Comparison of ENCODE assay signal across 1 cellular context in the genomic region with DNA sequence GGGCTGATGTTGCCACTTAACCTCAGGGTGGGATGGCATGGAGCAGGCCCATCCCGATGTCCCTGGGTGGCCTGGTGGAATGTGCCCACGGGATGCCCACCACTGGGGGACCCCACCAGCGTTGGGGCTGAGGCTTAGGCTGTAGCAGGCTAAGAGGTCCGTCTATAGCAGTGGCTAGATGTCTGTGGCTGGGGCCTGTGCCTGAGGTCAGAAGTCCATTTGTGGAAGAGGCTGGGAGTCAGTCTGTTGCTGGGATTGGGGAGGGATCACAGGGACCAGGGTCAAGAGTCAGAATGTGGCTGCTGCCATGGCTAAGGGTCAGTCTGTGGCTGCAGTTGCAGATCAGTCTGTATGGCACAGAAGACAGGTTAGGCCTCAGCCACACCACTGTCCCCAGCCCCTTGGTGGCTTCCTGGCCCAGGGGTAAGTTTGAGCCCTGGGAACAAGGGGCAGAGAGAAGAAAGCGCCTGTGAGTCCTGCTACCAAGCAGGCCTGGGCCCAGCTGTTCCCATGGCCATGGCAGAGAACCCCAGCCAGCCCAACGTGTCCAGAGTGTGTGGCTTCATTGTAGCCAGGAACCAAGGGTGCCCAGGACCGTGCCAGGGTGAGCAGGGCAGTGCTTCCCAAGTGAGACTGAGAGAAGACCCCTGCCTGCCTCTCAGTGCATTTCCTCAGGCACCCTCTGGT.
TF ChIP-seq lines count a peak whose summit lies in the region.

No MANE protein-coding gene starts in this region.

TF ChIP-seq in liver, 16 proteins besides CTCF, POLR2A, EP300 and RAD21 (continued from another document):
- TF ChIP-seq, protein P1, sequence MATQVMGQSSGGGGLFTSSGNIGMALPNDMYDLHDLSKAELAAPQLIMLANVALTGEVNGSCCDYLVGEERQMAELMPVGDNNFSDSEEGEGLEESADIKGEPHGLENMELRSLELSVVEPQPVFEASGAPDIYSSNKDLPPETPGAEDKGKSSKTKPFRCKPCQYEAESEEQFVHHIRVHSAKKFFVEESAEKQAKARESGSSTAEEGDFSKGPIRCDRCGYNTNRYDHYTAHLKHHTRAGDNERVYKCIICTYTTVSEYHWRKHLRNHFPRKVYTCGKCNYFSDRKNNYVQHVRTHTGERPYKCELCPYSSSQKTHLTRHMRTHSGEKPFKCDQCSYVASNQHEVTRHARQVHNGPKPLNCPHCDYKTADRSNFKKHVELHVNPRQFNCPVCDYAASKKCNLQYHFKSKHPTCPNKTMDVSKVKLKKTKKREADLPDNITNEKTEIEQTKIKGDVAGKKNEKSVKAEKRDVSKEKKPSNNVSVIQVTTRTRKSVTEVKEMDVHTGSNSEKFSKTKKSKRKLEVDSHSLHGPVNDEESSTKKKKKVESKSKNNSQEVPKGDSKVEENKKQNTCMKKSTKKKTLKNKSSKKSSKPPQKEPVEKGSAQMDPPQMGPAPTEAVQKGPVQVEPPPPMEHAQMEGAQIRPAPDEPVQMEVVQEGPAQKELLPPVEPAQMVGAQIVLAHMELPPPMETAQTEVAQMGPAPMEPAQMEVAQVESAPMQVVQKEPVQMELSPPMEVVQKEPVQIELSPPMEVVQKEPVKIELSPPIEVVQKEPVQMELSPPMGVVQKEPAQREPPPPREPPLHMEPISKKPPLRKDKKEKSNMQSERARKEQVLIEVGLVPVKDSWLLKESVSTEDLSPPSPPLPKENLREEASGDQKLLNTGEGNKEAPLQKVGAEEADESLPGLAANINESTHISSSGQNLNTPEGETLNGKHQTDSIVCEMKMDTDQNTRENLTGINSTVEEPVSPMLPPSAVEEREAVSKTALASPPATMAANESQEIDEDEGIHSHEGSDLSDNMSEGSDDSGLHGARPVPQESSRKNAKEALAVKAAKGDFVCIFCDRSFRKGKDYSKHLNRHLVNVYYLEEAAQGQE (IDR thresholded peaks at IDR 0.05): no peak
- TF ChIP-seq NR2F2 (IDR thresholded peaks at IDR 0.05) (peak; percentile 73), JUND (IDR thresholded peaks at IDR 0.05) (no peak), GABPA (IDR thresholded peaks at IDR 0.05 in 1 of 2, conservative IDR thresholded peaks at IDR 0.05 in 1 of 2) (no peak), YY1 (IDR thresholded peaks at IDR 0.05) (no peak), FOXA2 (IDR thresholded peaks at IDR 0.05) (no peak)
- TF ChIP-seq, protein P2, sequence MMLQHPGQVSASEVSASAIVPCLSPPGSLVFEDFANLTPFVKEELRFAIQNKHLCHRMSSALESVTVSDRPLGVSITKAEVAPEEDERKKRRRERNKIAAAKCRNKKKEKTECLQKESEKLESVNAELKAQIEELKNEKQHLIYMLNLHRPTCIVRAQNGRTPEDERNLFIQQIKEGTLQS (IDR thresholded peaks at IDR 0.05): no peak
TF ChIP-seq in liver: peak in this region for 5.
